8 cellular contexts compared by ENCODE assay signal in the genomic region with DNA sequence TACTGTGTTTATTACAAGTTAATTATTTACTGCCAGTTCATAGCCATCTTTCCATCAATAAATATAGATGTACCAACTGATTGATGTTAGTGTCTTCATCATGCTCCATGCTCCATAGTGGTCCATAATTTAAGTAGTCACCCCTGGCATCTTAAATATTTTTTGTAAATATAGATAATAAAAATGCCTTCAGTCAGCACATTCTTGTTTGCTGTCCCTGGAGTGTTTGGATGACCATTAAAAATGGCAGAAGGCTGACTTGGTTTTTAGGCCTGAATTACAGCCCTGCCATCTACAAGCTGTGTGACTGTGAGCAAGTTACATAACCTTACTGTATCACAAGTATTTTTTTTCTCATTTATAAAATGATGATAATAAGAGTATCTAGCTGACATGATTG.
"Had no signal": no experiment of that assay in that cellular context is flagged by ENCODE, and none has a peak within 500 bp of the region (broad histone marks: within the 10 kb centered on the region; RNA-seq: fewer than 3 reads in every experiment).

No MANE protein-coding gene starts in this region.

- H3K4me3 Mint-ChIP-seq: GM23338, H9 had no signal

- ATAC-seq: GM23338, K562 had no signal

- FAIRE-seq: H1, H54, HTR-8/SVneo, K562 had no signal

- H3K4me3 ChIP-seq: GM23338, K562 had no signal

- H3K4me2 ChIP-seq: GM23338 had no signal

- DNase-seq: H9, HCEC 1CT, KG1 had no signal

- H3K9me3 Mint-ChIP-seq: GM23338, H9 had no signal

- H3K27ac Mint-ChIP-seq: GM23338, H9 had no signal

- H2AFZ ChIP-seq: GM23338 had no signal
